Comparison of ENCODE assay signal across 31 cellular contexts in genomic region chr7:141123522-141123921, GRCh38. TPM values are rescaled to one million over a fixed set of nuclear protein-coding genes. Genes with fewer than 3 reads are reported as not detected.
"Had no signal": no experiment of that assay in that cellular context is flagged by ENCODE, and none has a peak within 500 bp of the region (broad histone marks: within the 10 kb centered on the region; RNA-seq: fewer than 3 reads in every experiment).

No MANE protein-coding gene starts in this region.

- H3K36me3 Mint-ChIP-seq: activated CD4-positive, alpha-beta memory T cell treated with anti-CD3 and anti-CD28 coated beads for 36 hours; activated naive CD4-positive, alpha-beta T cell treated with anti-CD3 and anti-CD28 coated beads, Interleukin-2, amount 50 U/mL, for 72 hours had no signal

- H3K9me3 Mint-ChIP-seq: activated B cell treated with CpG ODN at 0.5 μM for 24 hours; activated CD4-positive, alpha-beta memory T cell treated with anti-CD3 and anti-CD28 coated beads for 36 hours; activated naive CD4-positive, alpha-beta T cell treated with anti-CD3 and anti-CD28 coated beads for 36 hours; activated naive CD4-positive, alpha-beta T cell treated with anti-CD3 and anti-CD28 coated beads, Interleukin-2, amount 50 U/mL, for 72 hours; activated T-cell treated with anti-CD3 and anti-CD28 coated beads, Interleukin-2, amount 50 U/mL, for 4 hours; activated T-helper 1 cell treated with anti-CD3 and anti-CD28 coated beads, Interleukin-12 subunit alpha, Interleukin-12 subunit beta, Interleukin-2, Interleukin-4 antibody, amounts not matched to agents 30 ng/mL and 10 ng/mL and 1 ng/mL, durations not matched to agents 14 hours and 24 hours and 36 hours had no signal

- H3K4me2 ChIP-seq: PC-9 had no signal

- H3K36me3 ChIP-seq: SJCRH30 had no signal

- FAIRE-seq: bronchial epithelial cell, K562, RCC 7860, TTC549 had no signal

- H3K27ac Mint-ChIP-seq: activated B cell treated with CpG ODN at 0.5 μM for 24 hours; activated CD4-positive, alpha-beta memory T cell treated with anti-CD3 and anti-CD28 coated beads for 36 hours; activated naive CD4-positive, alpha-beta T cell treated with anti-CD3 and anti-CD28 coated beads for 36 hours; activated naive CD4-positive, alpha-beta T cell treated with anti-CD3 and anti-CD28 coated beads, Interleukin-2, amount 50 U/mL, for 72 hours; activated T-helper 1 cell treated with anti-CD3 and anti-CD28 coated beads, Interleukin-12 subunit alpha, Interleukin-12 subunit beta, Interleukin-2, Interleukin-4 antibody, amounts not matched to agents 30 ng/mL and 10 ng/mL and 1 ng/mL, durations not matched to agents 14 hours and 24 hours and 36 hours had no signal

- H2AFZ ChIP-seq: PC-9 had no signal

- H3K4me1 ChIP-seq: SJCRH30 had no signal

- H3K4me3 Mint-ChIP-seq: activated B cell treated with CpG ODN at 0.5 μM for 24 hours; activated CD4-positive, alpha-beta memory T cell treated with anti-CD3 and anti-CD28 coated beads for 36 hours; activated naive CD4-positive, alpha-beta T cell treated with anti-CD3 and anti-CD28 coated beads for 36 hours; activated T-cell treated with anti-CD3 and anti-CD28 coated beads, Interleukin-2, amount 50 U/mL, for 4 hours; activated T-helper 1 cell treated with anti-CD3 and anti-CD28 coated beads, Interleukin-12 subunit alpha, Interleukin-12 subunit beta, Interleukin-2, Interleukin-4 antibody, amounts not matched to agents 30 ng/mL and 10 ng/mL and 1 ng/mL, durations not matched to agents 14 hours and 24 hours and 36 hours; brain had no signal

- H3K27me3 Mint-ChIP-seq: brain had no signal

- H3K9me3 ChIP-seq: SJCRH30 had no signal

- DNase-seq: activated B cell treated with CpG ODN at 0.5 μM for 24 hours; activated CD4-positive, alpha-beta memory T cell treated with anti-CD3 and anti-CD28 coated beads for 36 hours; activated CD4-positive, alpha-beta T cell treated with anti-CD3 and anti-CD28 coated beads for 4 hours; activated CD4-positive, alpha-beta T cell treated with anti-CD3 and anti-CD28 coated beads, Interleukin-2, amount 50 U/mL, for 1 hour; activated CD4-positive, CD25-positive, alpha-beta regulatory T cell treated with anti-CD3 and anti-CD28 coated beads, Interleukin-2, amount 50 U/mL, for 72 hours; activated CD8-positive, alpha-beta memory T cell treated with anti-CD3 and anti-CD28 coated beads, Interleukin-2, amount 50 U/mL, for 4 hours; activated gamma-delta T cell treated with Interleukin-2 at 50 U/mL for 16 hours; activated naive CD4-positive, alpha-beta T cell treated with anti-CD3 and anti-CD28 coated beads for 36 hours; activated T-cell treated with anti-CD3 and anti-CD28 coated beads for 4 hours; activated T-cell treated with anti-CD3 and anti-CD28 coated beads, Interleukin-2, amount 50 U/mL, for 4 hours; anterior cingulate cortex; central memory CD4-positive, alpha-beta T cell; NCI-H1105 treated with DMSO at 0.1 percent for 48 hours; NCI-H1436 treated with DMSO at 0.1 percent for 48 hours; NCI-H2081; NCI-H2171 treated with DMSO at 0.1 percent for 48 hours; NCI-H2227 treated with DMSO at 0.1 percent for 48 hours; NCI-H446; NCI-H526 treated with DMSO at 0.1 percent for 48 hours; PC-9; SJCRH30; T1000 had no signal

- H3K27ac ChIP-seq: PC-9, SJCRH30, SK-N-MC had no signal

- ATAC-seq: activated naive CD4-positive, alpha-beta T cell treated with anti-CD3 and anti-CD28 coated beads, Interleukin-2, amount 50 U/mL, for 72 hours; activated T-cell treated with anti-CD3 and anti-CD28 coated beads, Interleukin-2, amount 50 U/mL, for 4 hours; K562 had no signal

- H3K4me1 Mint-ChIP-seq: activated B cell treated with CpG ODN at 0.5 μM for 24 hours had no signal

- H3K4me3 ChIP-seq: K562, PC-9, SJCRH30, SK-N-MC had no signal

RNA-seq across cellular contexts. Expression of gene TMEM178B, which starts 49.7 kb away (rescaled TPM):
- total RNA-seq: OCI-LY7, PC-9 had no signal
